Comparison of ENCODE assay signal across 15 cellular contexts in the genomic region with DNA sequence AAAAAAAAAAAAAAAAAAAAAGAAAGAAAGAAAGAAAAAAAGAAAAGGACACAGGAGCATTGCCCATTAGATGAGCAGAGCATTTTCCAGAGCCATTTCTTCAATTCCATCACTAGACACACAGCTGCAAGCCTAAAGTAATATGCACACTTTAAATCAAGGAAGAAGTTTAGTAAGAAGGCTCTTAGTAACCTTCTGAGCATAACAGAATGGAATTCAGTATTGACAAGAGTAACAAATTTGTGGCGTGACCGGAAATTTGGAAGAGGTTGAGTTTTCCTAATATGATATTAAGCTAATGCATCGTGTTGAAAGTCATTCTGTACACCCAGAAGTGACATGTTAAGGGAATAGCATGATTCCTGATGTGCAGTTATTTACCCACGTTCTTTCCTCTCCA. TPM values are rescaled to one million over a fixed set of nuclear protein-coding genes. Genes with fewer than 3 reads are reported as not detected.
DNase-seq lines count a peak whose midpoint lies in the region; ATAC-seq and TF ChIP-seq lines count a peak whose summit lies in the region.
"Had no signal": no experiment of that assay in that cellular context is flagged by ENCODE, and none has a peak within 500 bp of the region (broad histone marks: within the 10 kb centered on the region; RNA-seq: fewer than 3 reads in every experiment).

No MANE protein-coding gene starts in this region.

- H3K4me1 Mint-ChIP-seq in activated naive CD8-positive, alpha-beta T cell (ENCODE audit: low read depth) = peaks cover 71% of the 10 kb centered on the region
- H3K4me1 Mint-ChIP-seq in activated naive CD8-positive, alpha-beta T cell treated with anti-CD3 and anti-CD28 coated beads for 36 hours = peaks cover 59% of the 10 kb centered on the region

- H3K27ac Mint-ChIP-seq in activated naive CD8-positive, alpha-beta T cell = no peak overlapping the region
- H3K27ac Mint-ChIP-seq in activated naive CD8-positive, alpha-beta T cell treated with anti-CD3 and anti-CD28 coated beads for 36 hours = no peak overlapping the region

- no peaks in the 10 kb centered on the region for H3K27me3 ChIP-seq in layer of hippocampus (ENCODE audit: control insufficient read depth, insufficient read depth, low read length)
- no peaks in the 10 kb centered on the region for H3K27me3 ChIP-seq in upper lobe of left lung
- H3K27me3 ChIP-seq: SJCRH30 had no signal

- peaks cover 4% of the 10 kb centered on the region for H3K9me3 Mint-ChIP-seq in activated naive CD8-positive, alpha-beta T cell (ENCODE audit: low read depth)
- H3K9me3 Mint-ChIP-seq in activated naive CD8-positive, alpha-beta T cell treated with anti-CD3 and anti-CD28 coated beads for 36 hours = peaks cover 5% of the 10 kb centered on the region

- TF ChIP-seq EP300 in upper lobe of left lung (IDR thresholded peaks at IDR 0.05) = no peak

- H3K4me3 ChIP-seq in upper lobe of left lung = no peak overlapping the region
- H3K4me3 ChIP-seq: HAP-1, SJCRH30 had no signal

- peak overlapping the region; percentile 30 for H3K4me3 Mint-ChIP-seq in activated naive CD8-positive, alpha-beta T cell
- H3K4me3 Mint-ChIP-seq in activated naive CD8-positive, alpha-beta T cell treated with anti-CD3 and anti-CD28 coated beads for 36 hours = no peak overlapping the region

- H3K36me3 Mint-ChIP-seq in activated naive CD8-positive, alpha-beta T cell = peaks cover 6% of the 10 kb centered on the region
- peaks cover 15% of the 10 kb centered on the region for H3K36me3 Mint-ChIP-seq in activated naive CD8-positive, alpha-beta T cell treated with anti-CD3 and anti-CD28 coated beads for 36 hours

- H3K27ac ChIP-seq in caudate nucleus (ENCODE audit: low read depth, low read length) (peak overlapping the region; percentile 92), layer of hippocampus (ENCODE audit: low read depth, low read length) (peak overlapping the region; percentile 88), upper lobe of left lung (peak overlapping the region; percentile 9 to 66 (median 42))

- no peak for TF ChIP-seq POLR2A in upper lobe of left lung (IDR thresholded peaks at IDR 0.05)

- 41 to 42% methylated on average over 4 of the region's 4 CpGs for WGBS in upper lobe of left lung, 2 donors

- no peak for TF ChIP-seq CTCF in upper lobe of left lung (IDR thresholded peaks at IDR 0.05)

- H3K9me3 ChIP-seq in upper lobe of left lung = no peaks in the 10 kb centered on the region
- H3K9me3 ChIP-seq: HAP-1, SJCRH30 had no signal

- peaks cover 50 to 75% (median 59%) of the 10 kb centered on the region in 4 donors for H3K4me1 ChIP-seq in upper lobe of left lung

- H3K36me3 ChIP-seq in upper lobe of left lung = no peaks in the 10 kb centered on the region
- H3K36me3 ChIP-seq: HAP-1 had no signal

- no peak for DNase-seq in activated naive CD8-positive, alpha-beta T cell treated with anti-CD3 and anti-CD28 coated beads for 36 hours
- DNase-seq in caudate nucleus (lab: John Stamatoyannopoulos, UW) (no peak), upper lobe of left lung (no peak), nucleus accumbens (lab: John Stamatoyannopoulos, UW) (no peak), NCI-H1417 (lab: John Stamatoyannopoulos, UW) (no peak)
- no peak for DNase-seq in activated CD8-positive, alpha-beta memory T cell treated with anti-CD3 and anti-CD28 coated beads, Interleukin-2, amount 50 U/mL, for 48 hours
- DNase-seq: 8988T; activated naive CD4-positive, alpha-beta T cell treated with Interleukin-2 at 50 U/mL for 16 hours; DMS53; NCI-H1417 treated with DMSO at 0.1 percent for 48 hours; stimulated activated naive CD4-positive, alpha-beta T cell treated with Interleukin-2 at 50 U/mL for 16 hours had no signal

- ATAC-seq in upper lobe of left lung (ENCODE audit: low FRiP score in 2 of 2) = peak in 1 of 2 donors; percentile 43

- no peaks in the 10 kb centered on the region for H3K27me3 Mint-ChIP-seq in activated naive CD8-positive, alpha-beta T cell
- H3K27me3 Mint-ChIP-seq in activated naive CD8-positive, alpha-beta T cell treated with anti-CD3 and anti-CD28 coated beads for 36 hours = no peaks in the 10 kb centered on the region

RNA-seq across cellular contexts. Expression of gene SMURF1, which starts 35.3 kb away (rescaled TPM):
- 10 to 100 TPM; 12.3 TPM for total RNA-seq in activated naive CD8-positive, alpha-beta T cell treated with anti-CD3 and anti-CD28 coated beads for 36 hours
- total RNA-seq in upper lobe of left lung = 10 to 100 TPM; 33.0 to 54.4 (median 45.9) TPM
